ENCODE assay signal across 7 cellular contexts in the genomic region with DNA sequence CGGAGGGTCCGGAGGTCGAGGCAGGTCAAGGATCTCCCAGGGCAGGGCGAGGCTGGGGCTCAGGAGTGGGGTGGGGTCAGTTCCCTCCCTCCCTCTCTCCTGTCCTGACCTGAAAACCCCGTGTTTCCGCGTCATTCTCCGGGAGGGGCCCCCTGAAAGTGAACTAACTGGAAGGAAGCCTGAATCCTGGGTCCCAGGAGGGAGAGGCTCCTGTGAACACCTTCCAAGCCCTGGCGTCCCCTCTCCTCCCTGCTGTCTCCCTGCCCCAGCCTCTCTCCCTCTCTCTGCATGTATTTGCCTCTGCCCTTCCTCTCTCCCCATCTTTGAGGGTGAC. TPM values are rescaled to one million over a fixed set of nuclear protein-coding genes. Genes with fewer than 3 reads are reported as not detected.
DNase-seq lines count a peak whose midpoint lies in the region; ATAC-seq, FAIRE-seq and TF ChIP-seq lines count a peak whose summit lies in the region.

No MANE protein-coding gene starts in this region.

- no peaks in the 10 kb centered on the region for H3K9me3 ChIP-seq in HepG2 (ENCODE audit: low read length)

- in situ Hi-C loops in astrocyte of the spinal cord (cut with HindIII; ENCODE audit: low sequenced_read_pairs): no loop called here
- in situ Hi-C loops in HepG2 (cut with HindIII; ENCODE audit: extremely low pct_ligation_motif_present, low pct_unique_long_range_greater_than_20kb): no loop called here

- TF ChIP-seq EP300 in HepG2 (IDR thresholded peaks at IDR 0.05; ENCODE audit: low read depth in 2 of 2, low read length in 2 of 2) (no peak), HepG2 (CRISPR knock-in tag; IDR thresholded peaks at IDR 0.05; ENCODE audit: borderline replicate concordance) (no peak)

- peaks cover 20% of the 10 kb centered on the region for H3K4me1 Mint-ChIP-seq in stimulated activated naive CD8-positive, alpha-beta T cell treated with anti-CD3 and anti-CD28 coated beads, Interleukin-15, amount 100 ng/mL, for 72 hours

- intact Hi-C loops in HepG2 (cut with micrococcal nuclease; ENCODE audit: unreplicated experiment): no loop called here

- FAIRE-seq in HepG2 (lab: Jason Lieb, UNC): no peak

- no TSS peak for BruUV-seq in HepG2 (replicated peaks; lab: Mats Ljungman, UMichigan)

- H3K27ac ChIP-seq in HepG2 (ENCODE audit: extremely low read length, insufficient read depth, low read length): no peak overlapping the region

- H3K36me3 ChIP-seq in HepG2 (replicated peaks in 1 of 2; ENCODE audit: control insufficient read depth in 1 of 2, insufficient read depth in 2 of 2, low read length in 2 of 2): no peaks in the 10 kb centered on the region

- peak overlapping the region; percentile 62 for H3K9ac ChIP-seq in HepG2 (ENCODE audit: insufficient read depth, low read depth, low read length)

- H3K27ac Mint-ChIP-seq in stimulated activated naive CD8-positive, alpha-beta T cell treated with anti-CD3 and anti-CD28 coated beads, Interleukin-15, amount 100 ng/mL, for 72 hours: no peak overlapping the region

- peak overlapping the region; percentile 77 for H3K4me3 Mint-ChIP-seq in stimulated activated naive CD8-positive, alpha-beta T cell treated with anti-CD3 and anti-CD28 coated beads, Interleukin-15, amount 100 ng/mL, for 72 hours

- no peak for TF ChIP-seq RAD21 in HepG2 (CRISPR knock-in tag; IDR thresholded peaks at IDR 0.05)

- ATAC-seq in HepG2 (no peak; the same call in 2 of the 3 replicates), GM19035 (IDR thresholded peaks at IDR 0.05; ENCODE audit: unreplicated experiment) (no peak)
- no peak for ATAC-seq in stimulated activated naive CD8-positive, alpha-beta T cell treated with anti-CD3 and anti-CD28 coated beads, Interleukin-15, amount 100 ng/mL, for 72 hours

- no peak for DNase-seq in Jurkat, Clone E6-1 (ENCODE audit: low read depth, low spot score)
- DNase-seq in astrocyte of the spinal cord (ENCODE audit: low read depth, low spot score): no peak
- no peak for DNase-seq in HepG2 (ENCODE audit: low spot score)
- DNase-seq in stimulated activated naive CD8-positive, alpha-beta T cell treated with anti-CD3 and anti-CD28 coated beads, Interleukin-15, amount 100 ng/mL, for 72 hours: no peak
- no peak for DNase-seq in retina
- no peak for DNase-seq in activated CD8-positive, alpha-beta memory T cell treated with anti-CD3 and anti-CD28 coated beads, Interleukin-2, amount 50 U/mL, for 48 hours

- TF ChIP-seq CTCF in astrocyte of the spinal cord (IDR thresholded peaks at IDR 0.05; ENCODE audit: low read depth, low read length) (no peak), HepG2 (CRISPR knock-in tag; IDR thresholded peaks at IDR 0.05) (no peak)

- TF ChIP-seq POLR2A in HepG2 (IDR thresholded peaks at IDR 0.05; ENCODE audit: insufficient read depth in 1 of 2, low read depth in 2 of 2, low read length in 2 of 2): no peak

- no peaks in the 10 kb centered on the region for H3K9me3 Mint-ChIP-seq in stimulated activated naive CD8-positive, alpha-beta T cell treated with anti-CD3 and anti-CD28 coated beads, Interleukin-15, amount 100 ng/mL, for 72 hours

- no peaks in the 10 kb centered on the region for H3K79me2 ChIP-seq in HepG2 (ENCODE audit: insufficient read depth, low read length)

- H3K4me2 ChIP-seq in HepG2 (ENCODE audit: low read depth, low read length): peak overlapping the region; percentile 88

- H4K20me1 ChIP-seq in HepG2 (ENCODE audit: insufficient read depth, low read length): no peaks in the 10 kb centered on the region

- H3K4me1 ChIP-seq in HepG2 (ENCODE audit: insufficient read depth, low read length): peaks cover 47% of the 10 kb centered on the region

- CTCF ChIA-PET in HepG2 (lab: Yijun Ruan, JAX; ENCODE audit: low intra/inter-chr PET ratio, low total read pairs): no interaction called here

- peak overlapping the region; percentile 53 for H3K4me3 ChIP-seq in Jurkat, Clone E6-1 (ENCODE audit: low read length)
- H3K4me3 ChIP-seq in astrocyte of the spinal cord (ENCODE audit: low read depth, low read length) (peak overlapping the region; percentile 45), HepG2 (replicated peaks in 1 of 3; ENCODE audit: insufficient read depth in 1 of 3, low read depth in 2 of 3, low read length in 3 of 3) (peak overlapping the region in 2 of 3 experiments; percentile 83 to 84; a peak in 5 of 6 replicates)

- POLR2A ChIA-PET in HepG2 (lab: Yijun Ruan, JAX): no interaction called here

- H2AFZ ChIP-seq in HepG2 (ENCODE audit: low read length): no peak overlapping the region

- H3K27me3 ChIP-seq in HepG2 (ENCODE audit: control insufficient read depth in 1 of 2, insufficient read depth in 2 of 2, low read length in 2 of 2): no peaks in the 10 kb centered on the region

- peaks cover 63% of the 10 kb centered on the region for H3K27me3 Mint-ChIP-seq in stimulated activated naive CD8-positive, alpha-beta T cell treated with anti-CD3 and anti-CD28 coated beads, Interleukin-15, amount 100 ng/mL, for 72 hours

- 9% methylated on average over 6 of the region's 9 CpGs for WGBS in HepG2 (ENCODE audit: low lambda C conversion rate)

RNA-seq across cellular contexts. Expression of a gene that starts 0.7 kb away (rescaled TPM):
- 12.6 TPM for polyA plus RNA-seq in Jurkat, Clone E6-1 (2012; ENCODE audit: insufficient read depth, insufficient read length)
- total RNA-seq in HepG2 (2016; rRNA removed; fragmentation: Illumina TruSeq; extraction: Trizol): 6.4 and 16.0 TPM in 2 replicates
- 1.9 and 2.0 TPM in 2 replicates for total RNA-seq in HepG2 (2016; cell fraction: cytosol; rRNA removed; fragmentation: Illumina TruSeq; extraction: Trizol; ENCODE audit: low read depth)
- 6.2 and 15.7 TPM in 2 replicates for total RNA-seq in HepG2 (2016; cell fraction: insoluble cytoplasmic fraction; rRNA removed; fragmentation: Illumina TruSeq; extraction: Trizol)
- 6.3 and 6.6 TPM in 2 replicates for total RNA-seq in HepG2 (2016; cell fraction: membrane; rRNA removed; fragmentation: Illumina TruSeq; extraction: Trizol)
- 13.7 and 16.1 TPM in 2 replicates for total RNA-seq in HepG2 (2016; cell fraction: nucleus; rRNA removed; fragmentation: Illumina TruSeq; extraction: Trizol)
- 8.5 and 15.4 TPM in 2 replicates for polyA plus RNA-seq in HepG2 (2011; rRNA removed)
- 10.7 and 11.5 TPM in 2 replicates for polyA plus RNA-seq in HepG2 (2011; cell fraction: cytosol; rRNA removed)
- polyA plus RNA-seq in HepG2 (2011; cell fraction: nucleus; rRNA removed): 8.7 and 11.0 TPM in 2 replicates
- polyA plus RNA-seq in HepG2 (2012): 14.2 and 19.2 TPM in 2 replicates
- polyA plus RNA-seq in HepG2 (2016; cell fraction: cytosol; fragmentation: Illumina TruSeq; extraction: Trizol; ENCODE audit: low read depth): 3.1 and 3.4 TPM in 2 replicates
- 7.9 and 9.3 TPM in 2 replicates for polyA plus RNA-seq in HepG2 (2016; cell fraction: insoluble cytoplasmic fraction; fragmentation: Illumina TruSeq; extraction: Trizol; ENCODE audit: low read depth)
- 6.8 and 7.0 TPM in 2 replicates for polyA plus RNA-seq in HepG2 (2016; cell fraction: membrane; fragmentation: Illumina TruSeq; extraction: Trizol; ENCODE audit: low read depth)
- polyA plus RNA-seq in HepG2 (2016; cell fraction: nucleus; fragmentation: Illumina TruSeq; extraction: Trizol; ENCODE audit: insufficient read depth, low read depth): 32.5 and 32.9 TPM in 2 replicates
- 1.1 and 12.4 TPM in 2 replicates for polyA minus RNA-seq in HepG2 (2011; rRNA and poly(A)+ RNA removed; ENCODE audit: low replicate concordance)
- polyA minus RNA-seq in HepG2 (2011; cell fraction: cytosol; rRNA and poly(A)+ RNA removed): 5.0 and 7.8 TPM in 2 replicates
- 4.0 and 5.5 TPM in 2 replicates for polyA minus RNA-seq in HepG2 (2011; cell fraction: nucleus; rRNA and poly(A)+ RNA removed)

RNA-seq across cellular contexts. Expression of a gene that starts 21.0 kb away (rescaled TPM):
- 89.4 TPM for polyA plus RNA-seq in Jurkat, Clone E6-1 (2012; ENCODE audit: insufficient read depth, insufficient read length)
- 24.0 and 26.9 TPM in 2 replicates for total RNA-seq in HepG2 (2016; rRNA removed; fragmentation: Illumina TruSeq; extraction: Trizol)
- 19.4 and 25.5 TPM in 2 replicates for total RNA-seq in HepG2 (2016; cell fraction: cytosol; rRNA removed; fragmentation: Illumina TruSeq; extraction: Trizol; ENCODE audit: low read depth)
- 20.7 and 27.4 TPM in 2 replicates for total RNA-seq in HepG2 (2016; cell fraction: insoluble cytoplasmic fraction; rRNA removed; fragmentation: Illumina TruSeq; extraction: Trizol)
- 23.9 and 34.3 TPM in 2 replicates for total RNA-seq in HepG2 (2016; cell fraction: membrane; rRNA removed; fragmentation: Illumina TruSeq; extraction: Trizol)
- 6.5 and 9.5 TPM in 2 replicates for total RNA-seq in HepG2 (2016; cell fraction: nucleus; rRNA removed; fragmentation: Illumina TruSeq; extraction: Trizol)
- 10.4 and 11.5 TPM in 2 replicates for polyA plus RNA-seq in HepG2 (2011; rRNA removed)
- polyA plus RNA-seq in HepG2 (2011; cell fraction: cytosol; rRNA removed): 8.0 and 12.3 TPM in 2 replicates
- 6.0 and 6.2 TPM in 2 replicates for polyA plus RNA-seq in HepG2 (2011; cell fraction: nucleus; rRNA removed)
- 11.5 and 12.7 TPM in 2 replicates for polyA plus RNA-seq in HepG2 (2012)
- polyA plus RNA-seq in HepG2 (2016; cell fraction: cytosol; fragmentation: Illumina TruSeq; extraction: Trizol; ENCODE audit: low read depth): 19.6 and 22.2 TPM in 2 replicates
- polyA plus RNA-seq in HepG2 (2016; cell fraction: insoluble cytoplasmic fraction; fragmentation: Illumina TruSeq; extraction: Trizol; ENCODE audit: low read depth): 27.6 and 28.2 TPM in 2 replicates
- polyA plus RNA-seq in HepG2 (2016; cell fraction: membrane; fragmentation: Illumina TruSeq; extraction: Trizol; ENCODE audit: low read depth): 25.6 and 28.5 TPM in 2 replicates
- polyA plus RNA-seq in HepG2 (2016; cell fraction: nucleus; fragmentation: Illumina TruSeq; extraction: Trizol; ENCODE audit: insufficient read depth, low read depth): 19.8 and 22.6 TPM in 2 replicates
- polyA minus RNA-seq in HepG2 (2011; rRNA and poly(A)+ RNA removed; ENCODE audit: low replicate concordance): 3.2 and 7.4 TPM in 2 replicates
- polyA minus RNA-seq in HepG2 (2011; cell fraction: cytosol; rRNA and poly(A)+ RNA removed): 4.6 and 4.9 TPM in 2 replicates
- polyA minus RNA-seq in HepG2 (2011; cell fraction: nucleus; rRNA and poly(A)+ RNA removed): 2.1 and 4.6 TPM in 2 replicates

RNA-seq across cellular contexts. Expression of a gene that starts 28.5 kb away (rescaled TPM):
- polyA plus RNA-seq in Jurkat, Clone E6-1 (2012; ENCODE audit: insufficient read depth, insufficient read length): 0.57 TPM
- 0.11 TPM in 1 of 2 replicates, not detected in the other for total RNA-seq in HepG2 (2016; rRNA removed; fragmentation: Illumina TruSeq; extraction: Trizol)
- not detected in 2 replicates for total RNA-seq in HepG2 (2016; cell fraction: cytosol; rRNA removed; fragmentation: Illumina TruSeq; extraction: Trizol; ENCODE audit: low read depth)
- total RNA-seq in HepG2 (2016; cell fraction: insoluble cytoplasmic fraction; rRNA removed; fragmentation: Illumina TruSeq; extraction: Trizol): not detected in 2 replicates
- total RNA-seq in HepG2 (2016; cell fraction: membrane; rRNA removed; fragmentation: Illumina TruSeq; extraction: Trizol): 0.06 TPM in 1 of 2 replicates, not detected in the other
- 0.31 TPM in 1 of 2 replicates, not detected in the other for total RNA-seq in HepG2 (2016; cell fraction: nucleus; rRNA removed; fragmentation: Illumina TruSeq; extraction: Trizol)
- 0.16 TPM in 2 replicates for polyA plus RNA-seq in HepG2 (2011; rRNA removed)
- polyA plus RNA-seq in HepG2 (2011; cell fraction: cytosol; rRNA removed): 0.03 and 0.08 TPM in 2 replicates
- polyA plus RNA-seq in HepG2 (2011; cell fraction: nucleus; rRNA removed): 0.61 and 0.79 TPM in 2 replicates
- polyA plus RNA-seq in HepG2 (2012): 0.15 and 0.21 TPM in 2 replicates
- not detected in 2 replicates for polyA plus RNA-seq in HepG2 (2016; cell fraction: cytosol; fragmentation: Illumina TruSeq; extraction: Trizol; ENCODE audit: low read depth)
- polyA plus RNA-seq in HepG2 (2016; cell fraction: insoluble cytoplasmic fraction; fragmentation: Illumina TruSeq; extraction: Trizol; ENCODE audit: low read depth): 0.10 and 0.12 TPM in 2 replicates
- polyA plus RNA-seq in HepG2 (2016; cell fraction: membrane; fragmentation: Illumina TruSeq; extraction: Trizol; ENCODE audit: low read depth): 0.10 TPM in 2 replicates
- 0.51 and 1.2 TPM in 2 replicates for polyA plus RNA-seq in HepG2 (2016; cell fraction: nucleus; fragmentation: Illumina TruSeq; extraction: Trizol; ENCODE audit: insufficient read depth, low read depth)
- 0.18 and 0.23 TPM in 2 replicates for polyA minus RNA-seq in HepG2 (2011; rRNA and poly(A)+ RNA removed; ENCODE audit: low replicate concordance)
- not detected in 2 replicates for polyA minus RNA-seq in HepG2 (2011; cell fraction: cytosol; rRNA and poly(A)+ RNA removed)
- 0.39 and 0.50 TPM in 2 replicates for polyA minus RNA-seq in HepG2 (2011; cell fraction: nucleus; rRNA and poly(A)+ RNA removed)

RNA-seq across cellular contexts. Expression of a gene that starts 29.6 kb away (rescaled TPM):
- polyA plus RNA-seq in Jurkat, Clone E6-1 (2012; ENCODE audit: insufficient read depth, insufficient read length): 4.5 TPM
- total RNA-seq in HepG2 (2016; rRNA removed; fragmentation: Illumina TruSeq; extraction: Trizol): 2.2 and 2.5 TPM in 2 replicates
- total RNA-seq in HepG2 (2016; cell fraction: cytosol; rRNA removed; fragmentation: Illumina TruSeq; extraction: Trizol; ENCODE audit: low read depth): 1.1 and 2.5 TPM in 2 replicates
- 1.8 and 2.2 TPM in 2 replicates for total RNA-seq in HepG2 (2016; cell fraction: insoluble cytoplasmic fraction; rRNA removed; fragmentation: Illumina TruSeq; extraction: Trizol)
- total RNA-seq in HepG2 (2016; cell fraction: membrane; rRNA removed; fragmentation: Illumina TruSeq; extraction: Trizol): 1.2 and 2.1 TPM in 2 replicates
- total RNA-seq in HepG2 (2016; cell fraction: nucleus; rRNA removed; fragmentation: Illumina TruSeq; extraction: Trizol): 1.4 and 3.2 TPM in 2 replicates
- 2.9 and 3.9 TPM in 2 replicates for polyA plus RNA-seq in HepG2 (2011; rRNA removed)
- 2.1 and 2.9 TPM in 2 replicates for polyA plus RNA-seq in HepG2 (2011; cell fraction: cytosol; rRNA removed)
- polyA plus RNA-seq in HepG2 (2011; cell fraction: nucleus; rRNA removed): 8.0 and 8.8 TPM in 2 replicates
- 2.0 and 2.1 TPM in 2 replicates for polyA plus RNA-seq in HepG2 (2012)
- polyA plus RNA-seq in HepG2 (2016; cell fraction: cytosol; fragmentation: Illumina TruSeq; extraction: Trizol; ENCODE audit: low read depth): 0.71 and 1.1 TPM in 2 replicates
- polyA plus RNA-seq in HepG2 (2016; cell fraction: insoluble cytoplasmic fraction; fragmentation: Illumina TruSeq; extraction: Trizol; ENCODE audit: low read depth): 2.7 and 2.8 TPM in 2 replicates
- polyA plus RNA-seq in HepG2 (2016; cell fraction: membrane; fragmentation: Illumina TruSeq; extraction: Trizol; ENCODE audit: low read depth): 1.1 and 1.3 TPM in 2 replicates
- 6.9 and 8.6 TPM in 2 replicates for polyA plus RNA-seq in HepG2 (2016; cell fraction: nucleus; fragmentation: Illumina TruSeq; extraction: Trizol; ENCODE audit: insufficient read depth, low read depth)
- 2.8 and 50.5 TPM in 2 replicates for polyA minus RNA-seq in HepG2 (2011; rRNA and poly(A)+ RNA removed; ENCODE audit: low replicate concordance)
- 1.3 and 2.9 TPM in 2 replicates for polyA minus RNA-seq in HepG2 (2011; cell fraction: cytosol; rRNA and poly(A)+ RNA removed)
- polyA minus RNA-seq in HepG2 (2011; cell fraction: nucleus; rRNA and poly(A)+ RNA removed): 1.4 and 1.7 TPM in 2 replicates

RNA-seq across cellular contexts. Expression of a gene that starts 44.0 kb away (rescaled TPM):
- 18.1 TPM for polyA plus RNA-seq in Jurkat, Clone E6-1 (2012; ENCODE audit: insufficient read depth, insufficient read length)
- 9.6 and 10.9 TPM in 2 replicates for total RNA-seq in HepG2 (2016; rRNA removed; fragmentation: Illumina TruSeq; extraction: Trizol)
- total RNA-seq in HepG2 (2016; cell fraction: cytosol; rRNA removed; fragmentation: Illumina TruSeq; extraction: Trizol; ENCODE audit: low read depth): 8.7 and 10.4 TPM in 2 replicates
- total RNA-seq in HepG2 (2016; cell fraction: insoluble cytoplasmic fraction; rRNA removed; fragmentation: Illumina TruSeq; extraction: Trizol): 10.6 and 11.2 TPM in 2 replicates
- 13.9 and 14.1 TPM in 2 replicates for total RNA-seq in HepG2 (2016; cell fraction: membrane; rRNA removed; fragmentation: Illumina TruSeq; extraction: Trizol)
- total RNA-seq in HepG2 (2016; cell fraction: nucleus; rRNA removed; fragmentation: Illumina TruSeq; extraction: Trizol): 6.6 and 7.0 TPM in 2 replicates
- polyA plus RNA-seq in HepG2 (2011; rRNA removed): 7.2 and 10.2 TPM in 2 replicates
- polyA plus RNA-seq in HepG2 (2011; cell fraction: cytosol; rRNA removed): 7.1 and 9.5 TPM in 2 replicates
- 7.2 and 9.1 TPM in 2 replicates for polyA plus RNA-seq in HepG2 (2011; cell fraction: nucleus; rRNA removed)
- polyA plus RNA-seq in HepG2 (2012): 4.1 and 5.6 TPM in 2 replicates
- 11.9 and 12.6 TPM in 2 replicates for polyA plus RNA-seq in HepG2 (2016; cell fraction: cytosol; fragmentation: Illumina TruSeq; extraction: Trizol; ENCODE audit: low read depth)
- polyA plus RNA-seq in HepG2 (2016; cell fraction: insoluble cytoplasmic fraction; fragmentation: Illumina TruSeq; extraction: Trizol; ENCODE audit: low read depth): 12.1 and 13.5 TPM in 2 replicates
- polyA plus RNA-seq in HepG2 (2016; cell fraction: membrane; fragmentation: Illumina TruSeq; extraction: Trizol; ENCODE audit: low read depth): 12.7 and 17.2 TPM in 2 replicates
- 8.1 and 10.1 TPM in 2 replicates for polyA plus RNA-seq in HepG2 (2016; cell fraction: nucleus; fragmentation: Illumina TruSeq; extraction: Trizol; ENCODE audit: insufficient read depth, low read depth)
- 10.5 and 15.9 TPM in 2 replicates for polyA minus RNA-seq in HepG2 (2011; rRNA and poly(A)+ RNA removed; ENCODE audit: low replicate concordance)
- polyA minus RNA-seq in HepG2 (2011; cell fraction: cytosol; rRNA and poly(A)+ RNA removed): 3.5 and 5.6 TPM in 2 replicates
- polyA minus RNA-seq in HepG2 (2011; cell fraction: nucleus; rRNA and poly(A)+ RNA removed): 10.2 and 14.8 TPM in 2 replicates
